Comparison of ENCODE assay signal across 24 cellular contexts in genomic region chr7:40760997-40761396, GRCh38.
A peak's percentile ranks its signal among the peaks of the same experiment; 100 is the strongest.
DNase-seq lines count a peak whose midpoint lies in the region; FAIRE-seq and TF ChIP-seq lines count a peak whose summit lies in the region.
"Had no signal": no experiment of that assay in that cellular context is flagged by ENCODE, and none has a peak within 500 bp of the region (broad histone marks: within the 10 kb centered on the region; RNA-seq: fewer than 3 reads in every experiment).

No MANE protein-coding gene starts in this region.

- H2AFZ ChIP-seq in neural progenitor cell (replicated peaks), result no peak overlapping the region

- no peaks in the 10 kb centered on the region for H3K36me3 Mint-ChIP-seq in neural progenitor cell
- H3K36me3 Mint-ChIP-seq: naive B cell had no signal

- H3K4me1 Mint-ChIP-seq in neural progenitor cell, result peaks cover 17% of the 10 kb centered on the region
- H3K4me1 Mint-ChIP-seq: activated CD4-positive, alpha-beta T cell treated with anti-CD3 and anti-CD28 coated beads, Interleukin-2, amount 10 ng/mL, durations not matched to agents 24 days and 14 days; naive B cell had no signal

- H3K27me3 ChIP-seq in neural progenitor cell, result no peaks in the 10 kb centered on the region
- H3K27me3 ChIP-seq: BLaER1 treated with 17β-estradiol and CSF1 and Interleukin-3, amounts not matched to agents 10 nM and 100 nM; heart right ventricle had no signal

- H3K4me3 ChIP-seq in neural progenitor cell, result no peak overlapping the region
- H3K4me3 ChIP-seq: BLaER1 treated with 17β-estradiol and CSF1 and Interleukin-3, amounts not matched to agents 10 nM and 100 nM; heart right ventricle; prostate gland had no signal

- H3K36me3 ChIP-seq in neural progenitor cell, result no peaks in the 10 kb centered on the region
- H3K36me3 ChIP-seq: BLaER1 treated with 17β-estradiol and CSF1 and Interleukin-3, amounts not matched to agents 10 nM and 100 nM; heart right ventricle; prostate gland had no signal

- H3K9me3 ChIP-seq in neural progenitor cell (ENCODE audit: low read depth), result no peaks in the 10 kb centered on the region
- H3K9me3 ChIP-seq: BLaER1 treated with 17β-estradiol and CSF1 and Interleukin-3, amounts not matched to agents 10 nM and 100 nM; heart right ventricle; prostate gland had no signal

- H3K4me3 Mint-ChIP-seq in neural progenitor cell, result no peak overlapping the region
- H3K4me3 Mint-ChIP-seq: activated CD4-positive, alpha-beta T cell treated with anti-CD3 and anti-CD28 coated beads, Interleukin-2, amount 10 ng/mL, durations not matched to agents 24 days and 14 days; activated T-cell treated with anti-CD3 and anti-CD28 coated beads, Interleukin-2, amount 50 U/mL, for 24 hours had no signal

- H4K20me1 ChIP-seq in neural progenitor cell (ENCODE audit: low read depth), result peaks cover 5% of the 10 kb centered on the region
- H4K20me1 ChIP-seq: BLaER1 treated with 17β-estradiol and CSF1 and Interleukin-3, amounts not matched to agents 10 nM and 100 nM had no signal

- H3K9ac ChIP-seq in neural progenitor cell, result no peak overlapping the region
- H3K9ac ChIP-seq: BLaER1 treated with 17β-estradiol and CSF1 and Interleukin-3, amounts not matched to agents 10 nM and 100 nM had no signal

- no peaks in the 10 kb centered on the region for H3K79me2 ChIP-seq in neural progenitor cell (ENCODE audit: low read depth)

- peaks cover 4% of the 10 kb centered on the region for H3K27me3 Mint-ChIP-seq in neural progenitor cell (ENCODE audit: insufficient read depth, low read depth)
- H3K27me3 Mint-ChIP-seq: activated CD4-positive, alpha-beta T cell treated with anti-CD3 and anti-CD28 coated beads, Interleukin-2, amount 10 ng/mL, durations not matched to agents 24 days and 14 days; activated T-cell treated with anti-CD3 and anti-CD28 coated beads, Interleukin-2, amount 50 U/mL, for 24 hours had no signal

- H3K4me1 ChIP-seq in neural progenitor cell, result peaks cover 55% of the 10 kb centered on the region
- H3K4me1 ChIP-seq: prostate gland had no signal

- DNase-seq in H4 (ENCODE audit: low spot score) (peak; percentile 32), inferior parietal cortex (ENCODE audit: extremely low spot score) (peak; percentile 45), putamen (ENCODE audit: low spot score) (peak; percentile 69), GM12891 (ENCODE audit: insufficient read length, low spot score) (no peak), neural progenitor cell (ENCODE audit: low spot score) (no peak)
- DNase-seq in activated effector memory CD4-positive, alpha-beta T cell treated with anti-CD3 and anti-CD28 coated beads, Interleukin-2, amount 50 U/mL, for 16 hours, result no peak
- DNase-seq: activated CD4-positive, alpha-beta T cell treated with anti-CD3 and anti-CD28 coated beads, Interleukin-2, amount 10 ng/mL, durations not matched to agents 24 days and 14 days; activated T-cell treated with anti-CD3 and anti-CD28 coated beads, Interleukin-2, amount 50 U/mL, for 24 hours; COR-L47; heart right ventricle; Karpas-422; left cardiac atrium; naive B cell; NCI-H1694 treated with DMSO at 0.1 percent for 48 hours; NCI-H2171; NCI-H510A treated with DMSO at 0.1 percent for 48 hours; NK-92 treated with Interleukin-12 subunit alpha and Interleukin-12 subunit beta, amount 100 ng/mL, for 24 hours; Right ventricle myocardium superior; stimulated activated CD4-positive, alpha-beta T cell treated with anti-CD3 and anti-CD28 coated beads, Interleukin-15, amount 100 ng/mL, for 24 hours; stimulated activated naive CD4-positive, alpha-beta T cell treated with Interleukin-2 at 50 U/mL for 16 hours had no signal

- TF ChIP-seq POLR2A in GM12891 (IDR thresholded peaks at IDR 0.05; ENCODE audit: low read depth, low read length), result no peak

- no peak for FAIRE-seq in GM12891 (lab: Jason Lieb, UNC)

- no peak for TF ChIP-seq CTCF in neural progenitor cell (IDR thresholded peaks at IDR 0.05)

- H3K27ac ChIP-seq in angular gyrus (ENCODE audit: low read depth, low read length) (peak overlapping the region; percentile 42), neural progenitor cell (no peak overlapping the region)
- H3K27ac ChIP-seq: BLaER1 treated with 17β-estradiol and CSF1 and Interleukin-3, amounts not matched to agents 10 nM and 100 nM; heart right ventricle; HL-60; prostate gland had no signal

- peaks cover 8% of the 10 kb centered on the region for H3F3A ChIP-seq in neural progenitor cell (ENCODE audit: low read depth)

- H3K9me3 Mint-ChIP-seq in neural progenitor cell, result no peaks in the 10 kb centered on the region
- H3K9me3 Mint-ChIP-seq: activated CD4-positive, alpha-beta T cell treated with anti-CD3 and anti-CD28 coated beads, Interleukin-2, amount 10 ng/mL, durations not matched to agents 24 days and 14 days; activated T-cell treated with anti-CD3 and anti-CD28 coated beads, Interleukin-2, amount 50 U/mL, for 24 hours; naive B cell had no signal

- H3K4me2 ChIP-seq in neural progenitor cell, result no peak overlapping the region
- H3K4me2 ChIP-seq: BLaER1 treated with 17β-estradiol and CSF1 and Interleukin-3, amounts not matched to agents 10 nM and 100 nM had no signal

- no peak overlapping the region for H3K27ac Mint-ChIP-seq in neural progenitor cell
- H3K27ac Mint-ChIP-seq: activated CD4-positive, alpha-beta T cell treated with anti-CD3 and anti-CD28 coated beads, Interleukin-2, amount 10 ng/mL, durations not matched to agents 24 days and 14 days; activated T-cell treated with anti-CD3 and anti-CD28 coated beads, Interleukin-2, amount 50 U/mL, for 24 hours; naive B cell had no signal

TF ChIP-seq in GM12891, 5 proteins besides CTCF, POLR2A, EP300 and RAD21:
- TF ChIP-seq POLR2AphosphoS5 (IDR thresholded peaks at IDR 0.05; ENCODE audit: low read depth, low read length) (no peak), SPI1 (IDR thresholded peaks at IDR 0.05; ENCODE audit: low read depth, low read length) (no peak), PAX5 (IDR thresholded peaks at IDR 0.05; ENCODE audit: insufficient read depth, low read length, severe bottlenecking) (no peak), TAF1 (IDR thresholded peaks at IDR 0.05; ENCODE audit: low read depth, low read length) (no peak), POU2F2 (IDR thresholded peaks at IDR 0.05; ENCODE audit: low read depth, low read length) (no peak)

Comparison
In these comparisons a context has a peak if more than half of its experiments do, and no peak if none do; other contexts are left out.
1. DNase-seq: peak in H4 (single experiment), inferior parietal cortex (single experiment) and putamen (single experiment); none in activated effector memory CD4-positive, alpha-beta T cell treated with anti-CD3 and anti-CD28 coated beads, Interleukin-2, amount 50 U/mL, for 16 hours (single experiment), GM12891 (single experiment) and neural progenitor cell (single experiment).